In the genomic region with DNA sequence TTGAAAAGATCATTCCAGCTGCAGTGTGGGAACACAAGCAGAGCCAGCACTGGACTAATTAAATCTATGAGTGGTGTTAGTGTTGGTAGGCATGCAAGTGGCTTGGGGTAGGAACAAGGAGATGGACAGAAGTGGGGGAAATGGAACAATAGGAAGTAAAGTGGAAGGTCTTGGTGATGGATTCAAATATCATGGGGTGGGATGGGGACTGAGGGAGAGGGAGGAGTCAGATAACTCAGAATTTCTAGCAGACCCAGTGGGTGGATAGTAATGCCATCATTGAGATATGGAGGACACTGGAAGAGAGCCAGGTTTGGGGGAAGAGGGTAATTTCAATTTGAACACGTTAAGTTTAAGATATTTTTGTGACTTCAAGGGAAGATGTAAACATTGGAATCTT, we compare ENCODE assay signal across 34 cellular contexts.
"Had no signal": no experiment of that assay in that cellular context is flagged by ENCODE, and none has a peak within 500 bp of the region (broad histone marks: within the 10 kb centered on the region; RNA-seq: fewer than 3 reads in every experiment).

No MANE protein-coding gene starts in this region.

- H3K4me3 ChIP-seq: ascending aorta, Peyer's patch had no signal

- H3K36me3 ChIP-seq: ascending aorta, cardiac muscle cell, Peyer's patch had no signal

- H3K27me3 Mint-ChIP-seq: activated CD4-positive, alpha-beta T cell treated with anti-CD3 and anti-CD28 coated beads for 36 hours; central memory CD8-positive, alpha-beta T cell had no signal

- H3K9me3 ChIP-seq: ascending aorta, Peyer's patch had no signal

- H3K9me3 Mint-ChIP-seq: activated CD4-positive, alpha-beta T cell treated with anti-CD3 and anti-CD28 coated beads, Interleukin-2, amount 10 ng/mL, durations not matched to agents 7 days and 5 days; activated naive CD4-positive, alpha-beta T cell treated with anti-CD3 and anti-CD28 coated beads, Interleukin-2, amount 50 U/mL, for 24 hours; activated naive CD8-positive, alpha-beta T cell treated with anti-CD3 and anti-CD28 coated beads, Interleukin-2, amount 10 ng/mL, durations not matched to agents 7 days and 5 days; activated T-cell treated with anti-CD3 and anti-CD28 coated beads, Interleukin-2, amount 50 U/mL, for 24 hours; activated T-helper 2 cell treated with anti-CD3 and anti-CD28 coated beads, Interferon-gamma antibody, Interleukin-2, Interleukin-4, amounts not matched to agents 10 μg/mL and 5 μg/mL and 100 μg/mL, durations not matched to agents 14 hours and 24 hours and 36 hours; central memory CD8-positive, alpha-beta T cell; WTC11 had no signal

- H3K27me3 ChIP-seq: ascending aorta, cardiac muscle cell, Peyer's patch had no signal

- H3K36me3 Mint-ChIP-seq: activated naive CD4-positive, alpha-beta T cell treated with anti-CD3 and anti-CD28 coated beads, Interleukin-2, amount 50 U/mL, for 24 hours; activated naive CD8-positive, alpha-beta T cell treated with anti-CD3 and anti-CD28 coated beads, Interleukin-2, amount 10 ng/mL, durations not matched to agents 7 days and 5 days; WTC11 had no signal

- DNase-seq: activated CD4-positive, alpha-beta T cell treated with anti-CD3 and anti-CD28 coated beads for 36 hours; activated CD4-positive, alpha-beta T cell treated with anti-CD3 and anti-CD28 coated beads, Interleukin-2, amount 10 ng/mL, durations not matched to agents 7 days and 5 days; activated CD4-positive, alpha-beta T cell treated with anti-CD3 and anti-CD28 coated beads, Interleukin-2, amount 50 U/mL, for 48 hours; activated CD8-positive, alpha-beta T cell treated with anti-CD3 and anti-CD28 coated beads, Interleukin-2, amount 10 ng/mL, durations not matched to agents 7 days and 5 days; activated gamma-delta T cell; activated naive CD4-positive, alpha-beta T cell treated with Interleukin-2 at 50 U/mL for 16 hours; activated naive CD8-positive, alpha-beta T cell treated with anti-CD3 and anti-CD28 coated beads, Interleukin-2, amount 10 ng/mL, durations not matched to agents 7 days and 5 days; activated T-cell treated with anti-CD3 and anti-CD28 coated beads, Interleukin-2, amount 50 U/mL, for 24 hours; amygdala; MM.1S; MV-4-11; NCI-H1092; NCI-H1436 treated with DMSO at 0.1 percent for 48 hours; NCI-H1694 treated with DMSO at 0.1 percent for 48 hours; NCI-H2029; NCI-H510A; NCI-H526; NCI-H774; PC-3; Peyer's patch; SIG-M5; SW 1271; T-helper 1 cell; T1000 had no signal

- H3K4me3 Mint-ChIP-seq: activated CD4-positive, alpha-beta T cell treated with anti-CD3 and anti-CD28 coated beads for 36 hours; activated CD4-positive, alpha-beta T cell treated with anti-CD3 and anti-CD28 coated beads, Interleukin-2, amount 10 ng/mL, durations not matched to agents 7 days and 5 days; activated CD8-positive, alpha-beta T cell treated with anti-CD3 and anti-CD28 coated beads, Interleukin-2, amount 10 ng/mL, durations not matched to agents 7 days and 5 days; activated naive CD4-positive, alpha-beta T cell treated with anti-CD3 and anti-CD28 coated beads, Interleukin-2, amount 50 U/mL, for 24 hours; activated naive CD8-positive, alpha-beta T cell treated with anti-CD3 and anti-CD28 coated beads, Interleukin-2, amount 10 ng/mL, durations not matched to agents 7 days and 5 days; activated T-cell treated with anti-CD3 and anti-CD28 coated beads, Interleukin-2, amount 50 U/mL, for 24 hours; central memory CD8-positive, alpha-beta T cell; WTC11 had no signal

- H3K27ac Mint-ChIP-seq: activated CD4-positive, alpha-beta T cell treated with anti-CD3 and anti-CD28 coated beads for 36 hours; activated CD4-positive, alpha-beta T cell treated with anti-CD3 and anti-CD28 coated beads, Interleukin-2, amount 10 ng/mL, durations not matched to agents 7 days and 5 days; activated CD8-positive, alpha-beta T cell treated with anti-CD3 and anti-CD28 coated beads, Interleukin-2, amount 10 ng/mL, durations not matched to agents 7 days and 5 days; activated naive CD4-positive, alpha-beta T cell treated with anti-CD3 and anti-CD28 coated beads, Interleukin-2, amount 50 U/mL, for 24 hours; activated naive CD8-positive, alpha-beta T cell treated with anti-CD3 and anti-CD28 coated beads, Interleukin-2, amount 10 ng/mL, durations not matched to agents 7 days and 5 days; activated T-cell treated with anti-CD3 and anti-CD28 coated beads, Interleukin-2, amount 50 U/mL, for 24 hours; activated T-helper 2 cell treated with anti-CD3 and anti-CD28 coated beads, Interferon-gamma antibody, Interleukin-2, Interleukin-4, amounts not matched to agents 10 μg/mL and 5 μg/mL and 100 μg/mL, durations not matched to agents 14 hours and 24 hours and 36 hours; WTC11 had no signal

- H3K27ac ChIP-seq: ascending aorta, KMS-11, RWPE1 had no signal

- ATAC-seq: activated CD4-positive, alpha-beta T cell treated with anti-CD3 and anti-CD28 coated beads for 36 hours; activated CD4-positive, CD25-positive, alpha-beta regulatory T cell treated with anti-CD3 and anti-CD28 coated beads, Interleukin-2, amount 50 U/mL, for 24 hours; activated CD8-positive, alpha-beta T cell treated with anti-CD3 and anti-CD28 coated beads, Interleukin-2, amount 10 ng/mL, durations not matched to agents 7 days and 5 days; PC-3; Right ventricle myocardium inferior; WTC11 had no signal
